ENCODE assay signal across 8 cellular contexts in genomic region chrX:104343408-104344129, GRCh38.
DNase-seq lines count a peak whose midpoint lies in the region; ATAC-seq and TF ChIP-seq lines count a peak whose summit lies in the region.

No MANE protein-coding gene starts in this region.

- peak; percentile 75 for ATAC-seq in HG02610 (IDR thresholded peaks at IDR 0.05; ENCODE audit: unreplicated experiment)
- ATAC-seq in WTC11, result peak; percentile 86
- ATAC-seq in psoas muscle, result peak in 1 of 4 donors; percentile 55
- ATAC-seq in HG03196 (IDR thresholded peaks at IDR 0.05; ENCODE audit: unreplicated experiment), result no peak

- 30 to 32% (median 32%) methylated on average over 8 of the region's 8 CpGs for WGBS in psoas muscle, 3 donors

- no peaks in the 10 kb centered on the region for H3K36me3 ChIP-seq in psoas muscle (ENCODE audit: insufficient read depth in 1 of 2, low read depth in 1 of 2)

- H3K27me3 Mint-ChIP-seq in WTC11 (ENCODE audit: low read depth), result peaks cover 2% of the 10 kb centered on the region; the same call in 1 of the 2 replicates

- H3K27ac ChIP-seq in psoas muscle, result no peak overlapping the region

- H3K36me3 Mint-ChIP-seq in WTC11, result no peaks in the 10 kb centered on the region

- POLR2A ChIA-PET in WTC11 (lab: Charles Lee), result no interaction called here

- H3K4me1 ChIP-seq in psoas muscle, result no peaks in the 10 kb centered on the region

- intact Hi-C loops in psoas muscle (cut with DNase I), result loop anchor here in 1 of 2 donors (10.0 kb wide), 1 partner anchor 149 kb away; no protein-coding TSS in a partner anchor

- CTCF ChIA-PET in WTC11 (lab: Charles Lee), result no interaction called here

- H3K9me3 ChIP-seq in psoas muscle, result no peaks in the 10 kb centered on the region

- H3K4me1 Mint-ChIP-seq in WTC11, result peaks cover 5% of the 10 kb centered on the region; the same call in 1 of the 2 replicates

- no peaks in the 10 kb centered on the region for H3K9me3 Mint-ChIP-seq in WTC11

- DNase-seq in AG08396 (ENCODE audit: low spot score) (peak; percentile 37), GM12864 (ENCODE audit: low read depth) (no peak), NCI-H2171 treated with DMSO at 0.1 percent for 48 hours (lab: John Stamatoyannopoulos, UW) (peak; percentile 12), WTC11 (ENCODE audit: low spot score) (peak; percentile 59), fibroblast of peridontal ligament (ENCODE audit: extremely low read depth) (peak; percentile 78), psoas muscle (no peak)

- no peak overlapping the region for H3K4me3 Mint-ChIP-seq in WTC11

- no peak overlapping the region for H3K27ac Mint-ChIP-seq in WTC11

- TF ChIP-seq CTCF in GM12864 (IDR thresholded peaks at IDR 0.05; ENCODE audit: low read depth, low read length, missing control alignments) (peak; percentile 56), WTC11 (IDR thresholded peaks at IDR 0.05) (no peak), psoas muscle (IDR thresholded peaks at IDR 0.05) (peak; percentile 37)

- H3K27me3 ChIP-seq in psoas muscle (ENCODE audit: insufficient read depth in 3 of 3, low read length in 2 of 3), result peaks cover 0 to 10% (median 0%) of the 10 kb centered on the region in 3 donors

- H3K4me3 ChIP-seq in GM12864 (ENCODE audit: low read depth, low read length), result no peak overlapping the region
- no peak overlapping the region for H3K4me3 ChIP-seq in psoas muscle

TF ChIP-seq in WTC11, 78 proteins besides CTCF, POLR2A, EP300 and RAD21:
- TF ChIP-seq TEAD4 (CRISPR knock-in tag; IDR thresholded peaks at IDR 0.05) (no peak), JAZF1 (CRISPR knock-in tag; IDR thresholded peaks at IDR 0.05) (no peak), MXD4 (CRISPR knock-in tag; IDR thresholded peaks at IDR 0.05; ENCODE audit: borderline replicate concordance) (no peak), STAT6 (CRISPR knock-in tag; conservative IDR thresholded peaks at IDR 0.05; ENCODE audit: low read depth) (no peak), OVOL2 (CRISPR knock-in tag; IDR thresholded peaks at IDR 0.05; ENCODE audit: borderline replicate concordance) (no peak), E2F1 (CRISPR knock-in tag; IDR thresholded peaks at IDR 0.05) (no peak), NR1H2 (CRISPR knock-in tag; IDR thresholded peaks at IDR 0.05) (no peak), FOXP1 (CRISPR knock-in tag; IDR thresholded peaks at IDR 0.05; ENCODE audit: borderline replicate concordance) (no peak), ZBTB21 (CRISPR knock-in tag; IDR thresholded peaks at IDR 0.05; ENCODE audit: borderline replicate concordance) (no peak), CBFB (CRISPR knock-in tag; IDR thresholded peaks at IDR 0.05; ENCODE audit: low read depth) (no peak), HMGA2 (CRISPR knock-in tag; IDR thresholded peaks at IDR 0.05) (no peak), CREB1 (CRISPR knock-in tag; IDR thresholded peaks at IDR 0.05) (no peak), TEAD1 (CRISPR knock-in tag; IDR thresholded peaks at IDR 0.05) (no peak), ZNF671 (CRISPR knock-in tag; IDR thresholded peaks at IDR 0.05) (no peak), MLX (CRISPR knock-in tag; IDR thresholded peaks at IDR 0.05) (no peak)
- TF ChIP-seq, protein P1, sequence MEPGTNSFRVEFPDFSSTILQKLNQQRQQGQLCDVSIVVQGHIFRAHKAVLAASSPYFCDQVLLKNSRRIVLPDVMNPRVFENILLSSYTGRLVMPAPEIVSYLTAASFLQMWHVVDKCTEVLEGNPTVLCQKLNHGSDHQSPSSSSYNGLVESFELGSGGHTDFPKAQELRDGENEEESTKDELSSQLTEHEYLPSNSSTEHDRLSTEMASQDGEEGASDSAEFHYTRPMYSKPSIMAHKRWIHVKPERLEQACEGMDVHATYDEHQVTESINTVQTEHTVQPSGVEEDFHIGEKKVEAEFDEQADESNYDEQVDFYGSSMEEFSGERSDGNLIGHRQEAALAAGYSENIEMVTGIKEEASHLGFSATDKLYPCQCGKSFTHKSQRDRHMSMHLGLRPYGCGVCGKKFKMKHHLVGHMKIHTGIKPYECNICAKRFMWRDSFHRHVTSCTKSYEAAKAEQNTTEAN (CRISPR knock-in tag; IDR thresholded peaks at IDR 0.05), result no peak
- TF ChIP-seq, protein P2, sequence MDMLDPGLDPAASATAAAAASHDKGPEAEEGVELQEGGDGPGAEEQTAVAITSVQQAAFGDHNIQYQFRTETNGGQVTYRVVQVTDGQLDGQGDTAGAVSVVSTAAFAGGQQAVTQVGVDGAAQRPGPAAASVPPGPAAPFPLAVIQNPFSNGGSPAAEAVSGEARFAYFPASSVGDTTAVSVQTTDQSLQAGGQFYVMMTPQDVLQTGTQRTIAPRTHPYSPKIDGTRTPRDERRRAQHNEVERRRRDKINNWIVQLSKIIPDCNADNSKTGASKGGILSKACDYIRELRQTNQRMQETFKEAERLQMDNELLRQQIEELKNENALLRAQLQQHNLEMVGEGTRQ (CRISPR knock-in tag; IDR thresholded peaks at IDR 0.05), result no peak
- TF ChIP-seq, protein P3, sequence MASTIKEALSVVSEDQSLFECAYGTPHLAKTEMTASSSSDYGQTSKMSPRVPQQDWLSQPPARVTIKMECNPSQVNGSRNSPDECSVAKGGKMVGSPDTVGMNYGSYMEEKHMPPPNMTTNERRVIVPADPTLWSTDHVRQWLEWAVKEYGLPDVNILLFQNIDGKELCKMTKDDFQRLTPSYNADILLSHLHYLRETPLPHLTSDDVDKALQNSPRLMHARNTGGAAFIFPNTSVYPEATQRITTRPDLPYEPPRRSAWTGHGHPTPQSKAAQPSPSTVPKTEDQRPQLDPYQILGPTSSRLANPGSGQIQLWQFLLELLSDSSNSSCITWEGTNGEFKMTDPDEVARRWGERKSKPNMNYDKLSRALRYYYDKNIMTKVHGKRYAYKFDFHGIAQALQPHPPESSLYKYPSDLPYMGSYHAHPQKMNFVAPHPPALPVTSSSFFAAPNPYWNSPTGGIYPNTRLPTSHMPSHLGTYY (CRISPR knock-in tag; IDR thresholded peaks at IDR 0.05), result no peak
- TF ChIP-seq, protein P4, sequence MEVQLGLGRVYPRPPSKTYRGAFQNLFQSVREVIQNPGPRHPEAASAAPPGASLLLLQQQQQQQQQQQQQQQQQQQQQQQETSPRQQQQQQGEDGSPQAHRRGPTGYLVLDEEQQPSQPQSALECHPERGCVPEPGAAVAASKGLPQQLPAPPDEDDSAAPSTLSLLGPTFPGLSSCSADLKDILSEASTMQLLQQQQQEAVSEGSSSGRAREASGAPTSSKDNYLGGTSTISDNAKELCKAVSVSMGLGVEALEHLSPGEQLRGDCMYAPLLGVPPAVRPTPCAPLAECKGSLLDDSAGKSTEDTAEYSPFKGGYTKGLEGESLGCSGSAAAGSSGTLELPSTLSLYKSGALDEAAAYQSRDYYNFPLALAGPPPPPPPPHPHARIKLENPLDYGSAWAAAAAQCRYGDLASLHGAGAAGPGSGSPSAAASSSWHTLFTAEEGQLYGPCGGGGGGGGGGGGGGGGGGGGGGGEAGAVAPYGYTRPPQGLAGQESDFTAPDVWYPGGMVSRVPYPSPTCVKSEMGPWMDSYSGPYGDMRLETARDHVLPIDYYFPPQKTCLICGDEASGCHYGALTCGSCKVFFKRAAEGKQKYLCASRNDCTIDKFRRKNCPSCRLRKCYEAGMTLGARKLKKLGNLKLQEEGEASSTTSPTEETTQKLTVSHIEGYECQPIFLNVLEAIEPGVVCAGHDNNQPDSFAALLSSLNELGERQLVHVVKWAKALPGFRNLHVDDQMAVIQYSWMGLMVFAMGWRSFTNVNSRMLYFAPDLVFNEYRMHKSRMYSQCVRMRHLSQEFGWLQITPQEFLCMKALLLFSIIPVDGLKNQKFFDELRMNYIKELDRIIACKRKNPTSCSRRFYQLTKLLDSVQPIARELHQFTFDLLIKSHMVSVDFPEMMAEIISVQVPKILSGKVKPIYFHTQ (CRISPR knock-in tag; IDR thresholded peaks at IDR 0.05), result no peak

Comparison
In these comparisons a context has a peak if more than half of its experiments do, and no peak if none do; other contexts are left out.
1. DNase-seq: peak in AG08396 (single experiment), NCI-H2171 treated with DMSO at 0.1 percent for 48 hours (single experiment), WTC11 (single experiment) and fibroblast of peridontal ligament (single experiment); none in GM12864 (single experiment) and psoas muscle (0 of 2).